ENCODE assay signal across 24 cellular contexts in genomic region chr4:7147261-7147660, GRCh38.
"Had no signal": no experiment of that assay in that cellular context is flagged by ENCODE, and none has a peak within 500 bp of the region (broad histone marks: within the 10 kb centered on the region; RNA-seq: fewer than 3 reads in every experiment).

No MANE protein-coding gene starts in this region.

- ATAC-seq: naive thymus-derived CD4-positive, alpha-beta T cell; natural killer cell; pancreas; psoas muscle; right cardiac atrium; right lobe of liver; stimulated activated effector memory CD8-positive, alpha-beta T cell treated with anti-CD3 and anti-CD28 coated beads, Interleukin-12 subunit alpha, Interleukin-12 subunit beta, amount 100 ng/mL, for 72 hours; stimulated activated naive B cell treated with anti-CD40 and anti-IgM and Interleukin-4, amounts not matched to agents 10 μg/mL and 1 μg/mL and 100 μg/mL, for 72 hours; upper lobe of right lung had no signal

- H3K4me1 ChIP-seq: pancreas, psoas muscle, right lobe of liver, sigmoid colon, stomach, upper lobe of right lung, uterus had no signal

- DNase-seq: naive thymus-derived CD4-positive, alpha-beta T cell; natural killer cell; occipital lobe; pancreas; psoas muscle; right lobe of liver; sigmoid colon; small intestine; stimulated activated CD4-positive, alpha-beta T cell treated with anti-CD3 and anti-CD28 coated beads, Interleukin-15, amount 100 ng/mL, for 24 hours; stimulated activated CD4-positive, alpha-beta T cell treated with anti-CD3 and anti-CD28 coated beads, Interleukin-2, amount 100 ng/mL, for 24 hours; stimulated activated CD4-positive, alpha-beta T cell treated with anti-CD3 and anti-CD28 coated beads, Interleukin-2, amount 100 ng/mL, for 48 hours; stimulated activated CD4-positive, alpha-beta T cell treated with anti-CD3 and anti-CD28 coated beads, Interleukin-4, amount 100 ng/mL, for 24 hours; stimulated activated naive B cell treated with anti-CD40 and anti-IgM and Interleukin-4, amounts not matched to agents 10 μg/mL and 1 μg/mL and 100 μg/mL, for 72 hours; stimulated activated naive CD4-positive, alpha-beta T cell treated with Interleukin-2 at 50 U/mL for 16 hours; stomach; thyroid gland; trophoblast cell; upper lobe of right lung; uterus had no signal

- H3K4me3 Mint-ChIP-seq: naive thymus-derived CD4-positive, alpha-beta T cell; natural killer cell; stimulated activated effector memory CD8-positive, alpha-beta T cell treated with anti-CD3 and anti-CD28 coated beads, Interleukin-12 subunit alpha, Interleukin-12 subunit beta, amount 100 ng/mL, for 72 hours; stimulated activated naive B cell treated with anti-CD40 and anti-IgM and Interleukin-4, amounts not matched to agents 10 μg/mL and 1 μg/mL and 100 μg/mL, for 72 hours; stimulated activated naive CD8-positive, alpha-beta T cell treated with anti-CD3 and anti-CD28 coated beads, Interleukin-15, Interleukin-2, amounts not matched to agents 100 ng/mL and 50 ng/mL, for 24 hours had no signal

- H3K36me3 Mint-ChIP-seq: naive thymus-derived CD4-positive, alpha-beta T cell; natural killer cell; stimulated activated effector memory CD8-positive, alpha-beta T cell treated with anti-CD3 and anti-CD28 coated beads, Interleukin-12 subunit alpha, Interleukin-12 subunit beta, amount 100 ng/mL, for 72 hours; stimulated activated naive B cell treated with anti-CD40 and anti-IgM and Interleukin-4, amounts not matched to agents 10 μg/mL and 1 μg/mL and 100 μg/mL, for 72 hours had no signal

- H3K27me3 ChIP-seq: pancreas, right lobe of liver, sigmoid colon, stomach, thyroid gland, tibial nerve, uterus had no signal

- H3K4me1 Mint-ChIP-seq: naive thymus-derived CD4-positive, alpha-beta T cell; stimulated activated effector memory CD8-positive, alpha-beta T cell treated with anti-CD3 and anti-CD28 coated beads, Interleukin-12 subunit alpha, Interleukin-12 subunit beta, amount 100 ng/mL, for 72 hours; stimulated activated naive B cell treated with anti-CD40 and anti-IgM and Interleukin-4, amounts not matched to agents 10 μg/mL and 1 μg/mL and 100 μg/mL, for 72 hours had no signal

- H3K27ac ChIP-seq: pancreas, psoas muscle, right lobe of liver, sigmoid colon, stomach, thoracic aorta, thyroid gland, tibial nerve, upper lobe of right lung, uterus had no signal

- H3K4me3 ChIP-seq: pancreas, psoas muscle, right lobe of liver, sigmoid colon, stomach, thoracic aorta, thyroid gland, tibial nerve, upper lobe of right lung, uterus had no signal

- H3K36me3 ChIP-seq: pancreas, right lobe of liver, sigmoid colon, stomach, thoracic aorta, thyroid gland, tibial nerve, upper lobe of right lung, uterus had no signal

- H3K27ac Mint-ChIP-seq: naive thymus-derived CD4-positive, alpha-beta T cell; natural killer cell; stimulated activated naive B cell treated with anti-CD40 and anti-IgM and Interleukin-4, amounts not matched to agents 10 μg/mL and 1 μg/mL and 100 μg/mL, for 72 hours; stimulated activated naive CD8-positive, alpha-beta T cell treated with anti-CD3 and anti-CD28 coated beads, Interleukin-15, Interleukin-2, amounts not matched to agents 100 ng/mL and 50 ng/mL, for 24 hours had no signal

- H3K9me3 ChIP-seq: pancreas, psoas muscle, right lobe of liver, sigmoid colon, stomach, thoracic aorta, thyroid gland, tibial nerve, upper lobe of right lung, uterus had no signal

- H3K9me3 Mint-ChIP-seq: naive thymus-derived CD4-positive, alpha-beta T cell; natural killer cell; stimulated activated effector memory CD8-positive, alpha-beta T cell treated with anti-CD3 and anti-CD28 coated beads, Interleukin-12 subunit alpha, Interleukin-12 subunit beta, amount 100 ng/mL, for 72 hours; stimulated activated naive CD8-positive, alpha-beta T cell treated with anti-CD3 and anti-CD28 coated beads, Interleukin-15, Interleukin-2, amounts not matched to agents 100 ng/mL and 50 ng/mL, for 24 hours had no signal
